In genomic region chr15:29138260-29138659, GRCh38 we compare ENCODE assay signal across 24 cellular contexts.
"Had no signal": no experiment of that assay in that cellular context is flagged by ENCODE, and none has a peak within 500 bp of the region (broad histone marks: within the 10 kb centered on the region; RNA-seq: fewer than 3 reads in every experiment).

No MANE protein-coding gene starts in this region.

- H3K4me1 ChIP-seq: breast epithelium, right lobe of liver had no signal

- H3K36me3 ChIP-seq: breast epithelium, heart left ventricle, right lobe of liver, transverse colon, WERI-Rb-1 had no signal

- H3K27ac ChIP-seq: breast epithelium, heart left ventricle, right lobe of liver, testis, transverse colon, WERI-Rb-1 had no signal

- H3K9me3 ChIP-seq: breast epithelium, heart left ventricle, right lobe of liver, testis, transverse colon had no signal

- H3K4me3 ChIP-seq: breast epithelium, heart left ventricle, right lobe of liver, testis, transverse colon had no signal

- DNase-seq: activated CD4-positive, alpha-beta T cell treated with anti-CD3 and anti-CD28 coated beads for 1 hour; activated CD4-positive, alpha-beta T cell treated with anti-CD3 and anti-CD28 coated beads, Interleukin-2, amount 10 ng/mL, durations not matched to agents 7 days and 5 days; activated CD8-positive, alpha-beta T cell treated with anti-CD3 and anti-CD28 coated beads for 36 hours; activated gamma-delta T cell treated with Interleukin-2 at 50 U/mL for 16 hours; activated naive CD4-positive, alpha-beta T cell treated with anti-CD3 and anti-CD28 coated beads, Interleukin-2, amount 50 U/mL, for 16 hours; activated T-cell treated with anti-CD3 and anti-CD28 coated beads, Interleukin-2, amount 50 U/mL, for 4 hours; amniotic stem cell; foreskin fibroblast; heart left ventricle; hypothalamus; immature natural killer cell; midbrain; stimulated activated CD4-positive, alpha-beta T cell treated with anti-CD3 and anti-CD28 coated beads, Interleukin-2, amount 100 ng/mL, for 48 hours; stimulated activated naive CD4-positive, alpha-beta T cell treated with Interleukin-2 at 50 U/mL for 16 hours; T-helper 17 cell; T1000; testis; transverse colon; WERI-Rb-1 had no signal

- H3K27me3 ChIP-seq: right lobe of liver, testis had no signal

- ATAC-seq: activated CD8-positive, alpha-beta T cell treated with anti-CD3 and anti-CD28 coated beads for 36 hours; activated T-cell treated with anti-CD3 and anti-CD28 coated beads, Interleukin-2, amount 50 U/mL, for 4 hours; activated T-helper 17 cell treated with anti-CD3 and anti-CD28 coated beads, Interleukin-2, amount 50 U/mL, for 72 hours; esophagus mucosa; heart left ventricle; naive thymus-derived CD8-positive, alpha-beta T cell; right lobe of liver; T-helper 17 cell had no signal
